12 cellular contexts compared by ENCODE assay signal in genomic region chr9:96116275-96117051, GRCh38.
DNase-seq lines count a peak whose midpoint lies in the region; TF ChIP-seq lines count a peak whose summit lies in the region.
"Had no signal": no experiment of that assay in that cellular context is flagged by ENCODE, and none has a peak within 500 bp of the region (broad histone marks: within the 10 kb centered on the region; RNA-seq: fewer than 3 reads in every experiment).

No MANE protein-coding gene starts in this region.

- intact Hi-C loops in breast epithelium (cut with DNase I; ENCODE audit: low total_unique reads) (no loop called here), mammary epithelial cell (cut with micrococcal nuclease) (no loop called here)

- H3K4me3 ChIP-seq in breast epithelium (no peak overlapping the region), mammary epithelial cell (replicated peaks in 1 of 3; ENCODE audit: insufficient read depth in 1 of 3, low read depth in 2 of 3, low read length in 3 of 3) (no peak overlapping the region), epithelial cell of proximal tubule (ENCODE audit: low read depth, low read length) (no peak overlapping the region), tibial nerve (no peak overlapping the region)
- H3K4me3 ChIP-seq: tibial artery had no signal

- H2AFZ ChIP-seq in mammary epithelial cell (ENCODE audit: low read depth, low read length): no peak overlapping the region
- H2AFZ ChIP-seq: parathyroid adenoma had no signal

- in situ Hi-C loops in mammary epithelial cell (cut with MboI; ENCODE audit: low sequenced_read_pairs in 2 of 2): no loop called here

- no peaks in the 10 kb centered on the region for H3K79me2 ChIP-seq in mammary epithelial cell (ENCODE audit: insufficient read depth, low read length)
- H3K79me2 ChIP-seq: parathyroid adenoma had no signal

- no peaks in the 10 kb centered on the region for H3K27me3 ChIP-seq in breast epithelium
- H3K27me3 ChIP-seq in mammary epithelial cell (ENCODE audit: insufficient read depth, low read length): peaks cover 15% of the 10 kb centered on the region
- no peaks in the 10 kb centered on the region for H3K27me3 ChIP-seq in tibial nerve
- H3K27me3 ChIP-seq: tibial artery had no signal

- peak in 1 of 2 donors; percentile 95 for TF ChIP-seq EP300 in tibial nerve (IDR thresholded peaks at IDR 0.05)

- no peaks in the 10 kb centered on the region for H3K36me3 ChIP-seq in breast epithelium
- no peaks in the 10 kb centered on the region for H3K36me3 ChIP-seq in mammary epithelial cell (ENCODE audit: insufficient read depth, low read length)
- H3K36me3 ChIP-seq in tibial nerve: no peaks in the 10 kb centered on the region
- H3K36me3 ChIP-seq: tibial artery had no signal

- no peaks in the 10 kb centered on the region for H4K20me1 ChIP-seq in mammary epithelial cell (ENCODE audit: insufficient read depth, low read length)

- TF ChIP-seq CTCF in breast epithelium (IDR thresholded peaks at IDR 0.05): no peak
- no peak for TF ChIP-seq CTCF in mammary epithelial cell (conservative IDR thresholded peaks at IDR 0.05 in 1 of 2, IDR thresholded peaks at IDR 0.05 in 1 of 2; ENCODE audit: extremely low read depth in 1 of 2, insufficient read depth in 1 of 2, low read depth in 1 of 2, low read length in 2 of 2)
- no peak for TF ChIP-seq CTCF in epithelial cell of proximal tubule (conservative IDR thresholded peaks at IDR 0.05; ENCODE audit: low read depth, low read length)
- no peak for TF ChIP-seq CTCF in tibial nerve (IDR thresholded peaks at IDR 0.05)

- H3K9ac ChIP-seq in mammary epithelial cell (ENCODE audit: insufficient read depth, low read length): no peak overlapping the region
- H3K9ac ChIP-seq: parathyroid adenoma had no signal

- dilution Hi-C loops in mammary epithelial cell (cut with HindIII; ENCODE audit: low sequenced_read_pairs): no loop called here

- peaks cover 0 to 8% of the 10 kb centered on the region in 2 donors for H3K9me3 ChIP-seq in breast epithelium
- no peaks in the 10 kb centered on the region for H3K9me3 ChIP-seq in mammary epithelial cell (replicated peaks; ENCODE audit: insufficient read depth, low read length)
- peaks cover 0 to 13% (median 0%) of the 10 kb centered on the region in 4 donors for H3K9me3 ChIP-seq in tibial nerve
- H3K9me3 ChIP-seq: tibial artery had no signal

- CTCF ChIA-PET in mammary epithelial cell (lab: Charles Lee; ENCODE audit: low non-redundant PET): no interaction called here

- WGBS in mammary epithelial cell (ENCODE audit: low coverage, missing lambda C conversion rate): 11% methylated on average over 5 of the region's 5 CpGs
- 42 to 44% methylated on average over 5 of the region's 5 CpGs for WGBS in tibial nerve, 2 donors

- H3K4me1 ChIP-seq in breast epithelium (peaks cover 0 to 10% of the 10 kb centered on the region in 2 donors), mammary epithelial cell (ENCODE audit: insufficient read depth, low read length) (no peaks in the 10 kb centered on the region), tibial nerve (peaks cover 0 to 26% (median 6%) of the 10 kb centered on the region in 4 donors)
- H3K4me1 ChIP-seq: parathyroid adenoma, tibial artery had no signal

- H3K27ac ChIP-seq in breast epithelium (peak overlapping the region in 1 of 2 donors; percentile 33), mammary epithelial cell (ENCODE audit: insufficient read depth, low read depth, low read length) (no peak overlapping the region), tibial nerve (peak overlapping the region in 3 of 4 donors; percentile 31 to 75 (median 41))
- H3K27ac ChIP-seq: parathyroid adenoma, tibial artery had no signal

- H3K4me2 ChIP-seq in mammary epithelial cell (ENCODE audit: insufficient read depth, low read depth, low read length): no peak overlapping the region

- TF ChIP-seq POLR2A in breast epithelium (IDR thresholded peaks at IDR 0.05): no peak
- TF ChIP-seq POLR2A in tibial nerve (IDR thresholded peaks at IDR 0.05): no peak

- peak; percentile 59 to 87 for DNase-seq in breast epithelium (ENCODE audit: low spot score in 2 of 2)
- no peak for DNase-seq in mammary epithelial cell
- DNase-seq in epithelial cell of proximal tubule (ENCODE audit: low read depth): peak; percentile 52
- DNase-seq in middle frontal gyrus (ENCODE audit: extremely low spot score, low spot score): peak; percentile 95
- peak in 1 of 2 donors; percentile 27 for DNase-seq in tibial nerve (ENCODE audit: low spot score in 2 of 2)
- no peak for DNase-seq in COR-L47 (lab: John Stamatoyannopoulos, UW)
- no peak for DNase-seq in HUDEP-2 (lab: John Stamatoyannopoulos, UW; ENCODE audit: unreplicated experiment in 76 of 76)
- DNase-seq in NCI-H748 treated with DMSO at 0.1 percent for 48 hours (lab: John Stamatoyannopoulos, UW): no peak
- DNase-seq: DND-41, NCI-H1930, tibial artery had no signal

- no TSS peak for BruUV-seq in mammary epithelial cell (replicated peaks; lab: Mats Ljungman, UMichigan)

Comparison
In these comparisons a context has a peak if more than half of its experiments do, and no peak if none do; other contexts are left out.
1. DNase-seq: peak in breast epithelium (2 of 2), epithelial cell of proximal tubule (single experiment) and middle frontal gyrus (single experiment); none in mammary epithelial cell (single experiment), COR-L47 (single experiment), HUDEP-2 (0 of 76) and NCI-H748 treated with DMSO at 0.1 percent for 48 hours (single experiment).